Comparison of ENCODE assay signal across 27 cellular contexts in genomic region chr1:9668080-9668479, GRCh38. TPM values are rescaled to one million over a fixed set of nuclear protein-coding genes. Genes with fewer than 3 reads are reported as not detected.
A peak's percentile ranks its signal among the peaks of the same experiment; 100 is the strongest.
DNase-seq lines count a peak whose midpoint lies in the region; ATAC-seq, FAIRE-seq and TF ChIP-seq lines count a peak whose summit lies in the region.
"Had no signal": no experiment of that assay in that cellular context is flagged by ENCODE, and none has a peak within 500 bp of the region (broad histone marks: within the 10 kb centered on the region; RNA-seq: fewer than 3 reads in every experiment).

No MANE protein-coding gene starts in this region.

- H3K27ac Mint-ChIP-seq in CD4-positive, CD25-positive, alpha-beta regulatory T cell: peak overlapping the region in 2 of 3 donors; percentile 23 to 52
- H3K27ac Mint-ChIP-seq in activated T-helper 1 cell treated with anti-CD3 and anti-CD28 coated beads, Interleukin-12 subunit alpha, Interleukin-12 subunit beta, Interleukin-2, Interleukin-4 antibody, amounts not matched to agents 30 ng/mL and 10 ng/mL and 1 ng/mL, durations not matched to agents 14 hours and 24 hours and 36 hours: peak overlapping the region; percentile 40
- H3K27ac Mint-ChIP-seq: mesothelial cell of epicardium had no signal

- H4K5ac ChIP-seq in H1 (ENCODE audit: insufficient read length, low read depth, low read length): no peak overlapping the region

- H2BK15ac ChIP-seq in H1 (ENCODE audit: low read length): no peak overlapping the region

- no peak overlapping the region for H3K56ac ChIP-seq in H1 (replicated peaks; ENCODE audit: insufficient read length, low read depth, low read length)

- no peak overlapping the region for H2BK20ac ChIP-seq in H1 (ENCODE audit: low read length)

- no peak for TF ChIP-seq EP300 in A549 (IDR thresholded peaks at IDR 0.05)
- TF ChIP-seq EP300 in H1 (IDR thresholded peaks at IDR 0.05; ENCODE audit: borderline replicate concordance in 1 of 2, low read depth in 2 of 2, low read length in 2 of 2): no peak

- CTCF ChIA-PET in A549 (lab: Yijun Ruan, JAX): interaction anchor here (0.7 to 2.5 kb wide), 4 partner anchors 17 to 199 kb away, joined by 3 to 9 read pairs (median 7); partner anchors contain the start of gene PIK3CD
- CTCF ChIA-PET in H1 (lab: Charles Lee; ENCODE audit: partially characterized antibody): interaction anchor here (0.7 to 2.4 kb wide), 5 partner anchors 14 to 542 kb away, joined by 3 to 9 read pairs (median 3); no protein-coding TSS in a partner anchor

- H4K8ac ChIP-seq in H1 (ENCODE audit: extremely low read depth, insufficient read depth, low read length): no peak overlapping the region

- H3K23ac ChIP-seq in H1 (ENCODE audit: insufficient read length): no peak overlapping the region

- no peak overlapping the region for H2AFZ ChIP-seq in H1 (ENCODE audit: low read length)

- no peaks in the 10 kb centered on the region for H3K79me1 ChIP-seq in H1 (ENCODE audit: low read depth, low read length)

- no peaks in the 10 kb centered on the region for H3K27me3 ChIP-seq in CD4-positive, CD25-positive, alpha-beta regulatory T cell (ENCODE audit: control insufficient read depth, insufficient read depth, low read length)
- H3K27me3 ChIP-seq in H1 (replicated peaks in 1 of 4; ENCODE audit: control insufficient read depth in 3 of 4, extremely low read depth in 1 of 4, insufficient read depth in 3 of 4, low read length in 3 of 4): no peaks in the 10 kb centered on the region
- H3K27me3 ChIP-seq in ascending aorta: no peaks in the 10 kb centered on the region
- H3K27me3 ChIP-seq in WERI-Rb-1 (ENCODE audit: insufficient read depth, low read depth, severe bottlenecking): no peaks in the 10 kb centered on the region
- H3K27me3 ChIP-seq: BLaER1 treated with 17β-estradiol and CSF1 and Interleukin-3, amounts not matched to agents 10 nM and 100 nM; upper lobe of left lung had no signal

- DNase-seq in A549 (ENCODE audit: low read depth in 1 of 2, low spot score in 1 of 2): no peak
- no peak for DNase-seq in CD4-positive, CD25-positive, alpha-beta regulatory T cell
- no peak for DNase-seq in activated T-helper 1 cell treated with anti-CD3 and anti-CD28 coated beads, Interleukin-12 subunit alpha, Interleukin-12 subunit beta, Interleukin-2, Interleukin-4 antibody, amounts not matched to agents 30 ng/mL and 10 ng/mL and 1 ng/mL, durations not matched to agents 14 hours and 24 hours and 36 hours (ENCODE audit: low spot score)
- DNase-seq in H1 (ENCODE audit: low read depth in 1 of 2, low spot score in 2 of 2): no peak
- DNase-seq in ascending aorta (ENCODE audit: low spot score in 2 of 2): no peak
- DNase-seq in WERI-Rb-1: no peak
- no peak for DNase-seq in hippocampal formation (lab: John Stamatoyannopoulos, UW)
- DNase-seq: activated CD4-positive, alpha-beta T cell treated with anti-CD3 and anti-CD28 coated beads for 1 hour; dermis blood vessel endothelial cell; DND-41; foreskin fibroblast; head of caudate nucleus; MV-4-11; NCI-H1436; NCI-H2081; NCI-H2227 treated with DMSO at 0.1 percent for 48 hours; NCI-H526 treated with DMSO at 0.1 percent for 48 hours; occipital lobe; sigmoid colon; stimulated activated CD4-positive, alpha-beta T cell treated with anti-CD3 and anti-CD28 coated beads, Interleukin-4, amount 100 ng/mL, for 24 hours; upper lobe of left lung had no signal

- no peak overlapping the region for H2AK5ac ChIP-seq in H1 (ENCODE audit: low read depth, low read length)

- TF ChIP-seq CTCF in A549 (IDR thresholded peaks at IDR 0.05) (no peak), H1 (IDR thresholded peaks at IDR 0.05; ENCODE audit: control extremely low read depth in 1 of 3, insufficient read depth in 1 of 3, low read depth in 1 of 3, low read length in 3 of 3) (no peak), ascending aorta (IDR thresholded peaks at IDR 0.05) (no peak), WERI-Rb-1 (IDR thresholded peaks at IDR 0.05; ENCODE audit: low read depth, low read length) (no peak)

- 26% methylated on average over 2 of the region's 2 CpGs for WGBS in A549 (ENCODE audit: missing lambda C conversion rate)
- WGBS in H1 (ENCODE audit: extremely low coverage in 1 of 2, insufficient coverage in 1 of 2, insufficient read length in 1 of 2, insufficient replicate concordance in 2 of 2, low coverage in 1 of 2, low lambda C conversion rate in 2 of 2, missing lambda C conversion rate in 1 of 2), 2 experiments: 84% methylated on average over 2 of the region's 2 CpGs; no CpG with 5 or more reads in 1 of the 2 experiments

- TF ChIP-seq POLR2A in A549 (IDR thresholded peaks at IDR 0.05; ENCODE audit: low read length) (no peak), H1 (IDR thresholded peaks at IDR 0.05; ENCODE audit: control extremely low read depth in 1 of 2, low read depth in 2 of 2, low read length in 2 of 2) (no peak)

- peaks cover 66% of the 10 kb centered on the region for H3K36me3 ChIP-seq in CD4-positive, CD25-positive, alpha-beta regulatory T cell (ENCODE audit: control insufficient read depth, insufficient read depth, low read length)
- H3K36me3 ChIP-seq in H1 (ENCODE audit: control insufficient read depth in 2 of 4, insufficient read depth in 4 of 4, low read length in 3 of 4): no peaks in the 10 kb centered on the region
- H3K36me3 ChIP-seq in ascending aorta: no peaks in the 10 kb centered on the region
- H3K36me3 ChIP-seq in WERI-Rb-1: no peaks in the 10 kb centered on the region
- H3K36me3 ChIP-seq: esophagus muscularis mucosa, sigmoid colon, upper lobe of left lung had no signal

- no peak overlapping the region for H3K4ac ChIP-seq in H1 (replicated peaks; ENCODE audit: insufficient read length, low read depth, low read length)

- no peaks in the 10 kb centered on the region for H3K23me2 ChIP-seq in H1 (ENCODE audit: low read depth, low read length)

- intact Hi-C loops in activated T-helper 1 cell treated with anti-CD3 and anti-CD28 coated beads, Interleukin-12 subunit alpha, Interleukin-12 subunit beta, Interleukin-2, Interleukin-4 antibody, amounts not matched to agents 30 ng/mL and 10 ng/mL and 1 ng/mL, durations not matched to agents 14 hours and 24 hours and 36 hours (cut with micrococcal nuclease): no loop called here
- intact Hi-C loops in ascending aorta (cut with DNase I): no loop called here

- peaks cover 11% of the 10 kb centered on the region; the same call in 2 of the 3 replicates for H3K4me1 ChIP-seq in A549
- peaks cover 37% of the 10 kb centered on the region for H3K4me1 ChIP-seq in CD4-positive, CD25-positive, alpha-beta regulatory T cell (ENCODE audit: control insufficient read depth, insufficient read depth, low read length, poor library complexity, severe bottlenecking)
- no peaks in the 10 kb centered on the region for H3K4me1 ChIP-seq in H1 (replicated peaks in 1 of 4; ENCODE audit: control insufficient read depth in 3 of 4, insufficient read depth in 4 of 4, low read length in 3 of 4)
- H3K4me1 ChIP-seq in ascending aorta: no peaks in the 10 kb centered on the region
- H3K4me1 ChIP-seq: esophagus muscularis mucosa, sigmoid colon had no signal

- H4K20me1 ChIP-seq in H1 (replicated peaks in 1 of 2; ENCODE audit: control insufficient read depth in 1 of 2, insufficient read depth in 2 of 2, low read length in 2 of 2): no peaks in the 10 kb centered on the region

- H3K79me2 ChIP-seq in H1 (ENCODE audit: control insufficient read depth in 1 of 2, insufficient read depth in 2 of 2, low read length in 2 of 2): no peaks in the 10 kb centered on the region

- ATAC-seq in A549: no peak
- no peak for ATAC-seq in CD4-positive, CD25-positive, alpha-beta regulatory T cell (ENCODE audit: low read depth in 2 of 2)
- ATAC-seq: Right ventricle myocardium inferior had no signal

- H3K9me3 ChIP-seq in A549: no peaks in the 10 kb centered on the region
- no peaks in the 10 kb centered on the region for H3K9me3 ChIP-seq in CD4-positive, CD25-positive, alpha-beta regulatory T cell (ENCODE audit: control insufficient read depth in 2 of 2, low read length in 2 of 2)
- no peaks in the 10 kb centered on the region for H3K9me3 ChIP-seq in H1 (ENCODE audit: insufficient read depth in 2 of 2, low read depth in 1 of 2, low read length in 1 of 2)
- no peaks in the 10 kb centered on the region for H3K9me3 ChIP-seq in ascending aorta
- no peaks in the 10 kb centered on the region for H3K9me3 ChIP-seq in WERI-Rb-1 (ENCODE audit: severe bottlenecking)
- H3K9me3 ChIP-seq: esophagus muscularis mucosa, sigmoid colon, upper lobe of left lung had no signal

- H3K14ac ChIP-seq in H1 (ENCODE audit: insufficient read length): no peak overlapping the region

- H3K18ac ChIP-seq in H1 (ENCODE audit: extremely low read depth, low read length): no peak overlapping the region

- no peak overlapping the region for H3K27ac ChIP-seq in A549
- peak overlapping the region; percentile 29 for H3K27ac ChIP-seq in CD4-positive, CD25-positive, alpha-beta regulatory T cell (ENCODE audit: insufficient read depth, low read length, poor library complexity, severe bottlenecking)
- H3K27ac ChIP-seq in H1 (ENCODE audit: low read depth, low read length): no peak overlapping the region
- no peak overlapping the region for H3K27ac ChIP-seq in ascending aorta
- H3K27ac ChIP-seq in WERI-Rb-1: no peak overlapping the region
- H3K27ac ChIP-seq: BLaER1 treated with 17β-estradiol and CSF1 and Interleukin-3, amounts not matched to agents 10 nM and 100 nM; esophagus muscularis mucosa; sigmoid colon; upper lobe of left lung had no signal

- H3K9me3 Mint-ChIP-seq in CD4-positive, CD25-positive, alpha-beta regulatory T cell: no peaks in the 10 kb centered on the region
- H3K9me3 Mint-ChIP-seq in activated T-helper 1 cell treated with anti-CD3 and anti-CD28 coated beads, Interleukin-12 subunit alpha, Interleukin-12 subunit beta, Interleukin-2, Interleukin-4 antibody, amounts not matched to agents 30 ng/mL and 10 ng/mL and 1 ng/mL, durations not matched to agents 14 hours and 24 hours and 36 hours: no peaks in the 10 kb centered on the region
- H3K9me3 Mint-ChIP-seq: mesothelial cell of epicardium had no signal

- H3K4me3 ChIP-seq in A549: no peak overlapping the region
- no peak overlapping the region for H3K4me3 ChIP-seq in CD4-positive, CD25-positive, alpha-beta regulatory T cell (ENCODE audit: low read depth, low read length)
- no peak overlapping the region for H3K4me3 ChIP-seq in H1 (ENCODE audit: extremely low read depth in 1 of 4, insufficient read depth in 2 of 4, low read depth in 3 of 4, low read length in 4 of 4)
- no peak overlapping the region for H3K4me3 ChIP-seq in ascending aorta
- H3K4me3 ChIP-seq in WERI-Rb-1 (ENCODE audit: low read depth, low read length): no peak overlapping the region
- H3K4me3 ChIP-seq: BLaER1 treated with 17β-estradiol and CSF1 and Interleukin-3, amounts not matched to agents 10 nM and 100 nM; esophagus muscularis mucosa; sigmoid colon; upper lobe of left lung had no signal

- no peaks in the 10 kb centered on the region for H3K27me3 Mint-ChIP-seq in CD4-positive, CD25-positive, alpha-beta regulatory T cell
- H3K27me3 Mint-ChIP-seq in activated T-helper 1 cell treated with anti-CD3 and anti-CD28 coated beads, Interleukin-12 subunit alpha, Interleukin-12 subunit beta, Interleukin-2, Interleukin-4 antibody, amounts not matched to agents 30 ng/mL and 10 ng/mL and 1 ng/mL, durations not matched to agents 14 hours and 24 hours and 36 hours (ENCODE audit: insufficient read depth): no peaks in the 10 kb centered on the region

- peaks cover 22 to 65% (median 35%) of the 10 kb centered on the region in 4 donors for H3K4me1 Mint-ChIP-seq in CD4-positive, CD25-positive, alpha-beta regulatory T cell
- H3K4me1 Mint-ChIP-seq in activated T-helper 1 cell treated with anti-CD3 and anti-CD28 coated beads, Interleukin-12 subunit alpha, Interleukin-12 subunit beta, Interleukin-2, Interleukin-4 antibody, amounts not matched to agents 30 ng/mL and 10 ng/mL and 1 ng/mL, durations not matched to agents 14 hours and 24 hours and 36 hours (ENCODE audit: low read depth): peaks cover 48% of the 10 kb centered on the region
- H3K4me1 Mint-ChIP-seq: mesothelial cell of epicardium had no signal

- H3K9ac ChIP-seq in H1 (replicated peaks in 1 of 4; ENCODE audit: extremely low read depth in 1 of 4, low read depth in 3 of 4, low read length in 3 of 4): no peak overlapping the region
- H3K9ac ChIP-seq: BLaER1 treated with 17β-estradiol and CSF1 and Interleukin-3, amounts not matched to agents 10 nM and 100 nM had no signal

- H3K4me2 ChIP-seq in A549 (no peak overlapping the region), H1 (ENCODE audit: insufficient read depth in 1 of 2, low read depth in 2 of 2, low read length in 2 of 2) (no peak overlapping the region)

- no peak overlapping the region for H2BK12ac ChIP-seq in H1 (ENCODE audit: low read depth, low read length)

- peak overlapping the region in 2 of 4 donors; percentile 15 to 26 for H3K4me3 Mint-ChIP-seq in CD4-positive, CD25-positive, alpha-beta regulatory T cell
- no peak overlapping the region for H3K4me3 Mint-ChIP-seq in activated T-helper 1 cell treated with anti-CD3 and anti-CD28 coated beads, Interleukin-12 subunit alpha, Interleukin-12 subunit beta, Interleukin-2, Interleukin-4 antibody, amounts not matched to agents 30 ng/mL and 10 ng/mL and 1 ng/mL, durations not matched to agents 14 hours and 24 hours and 36 hours
- H3K4me3 Mint-ChIP-seq: mesothelial cell of epicardium had no signal

- POLR2A ChIA-PET in A549 (lab: Yijun Ruan, JAX): no interaction called here
- POLR2A ChIA-PET in H1 (lab: Charles Lee; ENCODE audit: partially characterized antibody): interaction anchor here (1.9 kb wide), 1 partner anchor 19 kb away, joined by 4 read pairs; no protein-coding TSS in a partner anchor

- no peak overlapping the region for H2BK120ac ChIP-seq in H1 (replicated peaks; ENCODE audit: low read depth, low read length)

- H4K91ac ChIP-seq in H1 (replicated peaks; ENCODE audit: insufficient read length, low read length): no peak overlapping the region

- no peak for TF ChIP-seq RAD21 in A549 (conservative IDR thresholded peaks at IDR 0.05 in 1 of 2, IDR thresholded peaks at IDR 0.05 in 1 of 2)
- TF ChIP-seq RAD21 in H1 (IDR thresholded peaks at IDR 0.05 in 1 of 2, conservative IDR thresholded peaks at IDR 0.05 in 1 of 2; ENCODE audit: low read depth in 2 of 2, low read length in 2 of 2): no peak

- H2BK5ac ChIP-seq in H1 (ENCODE audit: low read depth, low read length): no peak overlapping the region

- FAIRE-seq in A549 (lab: Jason Lieb, UNC) (no peak), H1 (lab: Jason Lieb, UNC) (no peak)
- FAIRE-seq: D721Med, endometrium had no signal

- peaks cover 22% of the 10 kb centered on the region for H3K36me3 Mint-ChIP-seq in CD4-positive, CD25-positive, alpha-beta regulatory T cell
- peaks cover 46% of the 10 kb centered on the region for H3K36me3 Mint-ChIP-seq in activated T-helper 1 cell treated with anti-CD3 and anti-CD28 coated beads, Interleukin-12 subunit alpha, Interleukin-12 subunit beta, Interleukin-2, Interleukin-4 antibody, amounts not matched to agents 30 ng/mL and 10 ng/mL and 1 ng/mL, durations not matched to agents 14 hours and 24 hours and 36 hours (ENCODE audit: low read depth)
- H3K36me3 Mint-ChIP-seq: mesothelial cell of epicardium had no signal

RNA-seq across cellular contexts. Expression of gene PIK3CD, which starts 16.5 kb away (rescaled TPM):
- polyA plus RNA-seq in A549 (2011; rRNA removed) (2.4 and 2.5 TPM in 2 replicates), A549 (2017; fragmentation: RNase III; extraction: RNeasy Plus Mini Kit Qiagen cat#74134 plus additional on column Dnase treatment) (3.2 to 3.6 TPM (median 3.5 TPM) in 3 replicates), H1 (2011; rRNA removed) (20.6 and 28.8 TPM in 2 replicates)
- 3.1 and 4.1 TPM in 2 replicates for polyA plus RNA-seq in A549 (2012; cell fraction: cytosol; rRNA removed)
- 5.5 and 8.8 TPM in 2 replicates for polyA plus RNA-seq in A549 (2012; cell fraction: nucleus; rRNA removed)
- 5.5 and 6.0 TPM in 2 replicates for polyA minus RNA-seq in A549 (2011; rRNA and poly(A)+ RNA removed)
- total RNA-seq in CD4-positive, CD25-positive, alpha-beta regulatory T cell: 187 TPM
- 10 to 100 TPM; 47.3 to 63.2 (median 52.5) TPM for polyA plus RNA-seq in CD4-positive, CD25-positive, alpha-beta regulatory T cell
- total RNA-seq in activated T-helper 1 cell treated with anti-CD3 and anti-CD28 coated beads, Interleukin-12 subunit alpha, Interleukin-12 subunit beta, Interleukin-2, Interleukin-4 antibody, amounts not matched to agents 30 ng/mL and 10 ng/mL and 1 ng/mL, durations not matched to agents 14 hours and 24 hours and 36 hours: 287 and 291 TPM in 2 replicates
- 24.1 and 24.8 TPM in 2 replicates for total RNA-seq in H1 (2021; fragmentation: NEBNext Ultra II Directional; extraction: Animal tissue kit (Norgen Biotek cat#: 25700))
- polyA plus RNA-seq in H1 (2011; cell fraction: cytosol; rRNA removed): 18.1 TPM
- polyA plus RNA-seq in H1 (2011; cell fraction: nucleus; rRNA removed): 46.9 TPM
- polyA plus RNA-seq in H1 (2012, experiment 1 of 2): 20.8 to 23.7 TPM (median 22.1 TPM) in 4 replicates
- 14.9 TPM for polyA plus RNA-seq in H1 (2012, experiment 2 of 2)
- 6.2 TPM for polyA plus RNA-seq in H1 (2013, experiment 1 of 2)
- 5.9 TPM for polyA plus RNA-seq in H1 (2013, experiment 2 of 2)
- 23.1 and 25.3 TPM in 2 replicates for polyA minus RNA-seq in H1 (2011; rRNA and poly(A)+ RNA removed)
- polyA minus RNA-seq in H1 (2011; cell fraction: cytosol; rRNA and poly(A)+ RNA removed): 17.4 TPM
- 26.4 TPM for polyA minus RNA-seq in H1 (2011; cell fraction: nucleus; rRNA and poly(A)+ RNA removed)
- total RNA-seq in ascending aorta: 19.7 TPM

Comparison
In these comparisons a context has a peak if more than half of its experiments do, and no peak if none do; other contexts are left out.
1. Of the 18 proteins assayed by ChIP-seq in both H1 and A549: peak only in H1: KDM1A; only in A549: none; in both: none; in neither: 17.